8 cellular contexts compared by ENCODE assay signal in the genomic region with DNA sequence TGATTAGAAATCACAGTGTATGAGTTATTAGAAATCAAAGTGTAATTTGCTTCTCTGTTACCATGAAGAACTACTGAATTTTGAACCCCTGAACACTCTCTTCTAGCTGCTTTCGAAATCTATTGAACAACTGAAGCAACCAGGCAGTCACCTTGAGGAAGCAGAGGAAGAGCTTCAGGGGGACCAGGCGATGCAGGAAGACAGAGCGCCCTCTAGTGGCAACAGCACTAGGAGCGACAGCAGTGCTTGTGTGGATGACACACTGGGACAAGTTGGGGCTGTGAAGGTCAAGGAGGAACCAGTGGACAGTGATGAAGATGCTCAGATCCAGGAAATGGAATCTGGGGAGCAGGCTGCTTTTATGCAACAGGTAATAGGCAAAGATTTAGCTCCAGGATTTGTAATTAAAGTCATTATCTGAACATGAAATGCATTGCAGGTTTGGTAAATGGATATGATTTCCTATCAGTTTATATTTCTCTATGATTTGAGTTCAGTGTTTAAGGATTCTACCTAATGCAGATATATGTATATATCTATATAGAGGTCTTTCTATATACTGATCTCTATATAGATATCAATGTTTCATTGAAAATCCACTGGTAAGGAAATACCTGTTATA.
A peak's percentile ranks its signal among the peaks of the same experiment; 100 is the strongest.
DNase-seq lines count a peak whose midpoint lies in the region; ATAC-seq and TF ChIP-seq lines count a peak whose summit lies in the region.

No MANE protein-coding gene starts in this region.

- no peaks in the 10 kb centered on the region for H3K9me3 ChIP-seq in heart right ventricle

- intact Hi-C loops in heart right ventricle (cut with DNase I): loop anchor here in 9 of 10 donors (1.0 to 10.0 kb wide), 10 partner anchors 71 to 314 kb away; partner anchors contain the start of gene HDAC9 (in 1 of the 9)

- DNase-seq in GM13976 (ENCODE audit: low spot score) (peak; percentile 20), MV-4-11 (lab: John Stamatoyannopoulos, UW) (peak; percentile 74), SKM-1 treated with dmso at 0.1 percent for 144 hours (lab: John Stamatoyannopoulos, UW; ENCODE audit: unreplicated experiment) (peak; percentile 80), heart right ventricle (peak; percentile 72 to 84), putamen (ENCODE audit: low spot score) (peak; percentile 67), DMS79 (lab: John Stamatoyannopoulos, UW) (no peak)
- DNase-seq in activated naive CD8-positive, alpha-beta T cell treated with anti-CD3 and anti-CD28 coated beads, Interleukin-2, amount 10 ng/mL, durations not matched to agents 7 days and 5 days: peak; percentile 57

- H3K27me3 ChIP-seq in heart right ventricle: no peaks in the 10 kb centered on the region

- 21 to 24% methylated on average over 4 of the region's 4 CpGs for WGBS in heart right ventricle, 2 donors

- no peaks in the 10 kb centered on the region for H3K27me3 Mint-ChIP-seq in activated naive CD8-positive, alpha-beta T cell treated with anti-CD3 and anti-CD28 coated beads, Interleukin-2, amount 10 ng/mL, durations not matched to agents 7 days and 5 days

- H3K4me1 ChIP-seq in heart right ventricle: peaks cover 0 to 29% (median 13%) of the 10 kb centered on the region in 9 donors

- in situ Hi-C loops in GM13976 (cut with MboI; ENCODE audit: low sequenced_read_pairs, unreplicated experiment): no loop called here

- no peaks in the 10 kb centered on the region for H3K9me3 Mint-ChIP-seq in activated naive CD8-positive, alpha-beta T cell treated with anti-CD3 and anti-CD28 coated beads, Interleukin-2, amount 10 ng/mL, durations not matched to agents 7 days and 5 days

- H3K4me3 ChIP-seq in heart right ventricle: no peak overlapping the region

- H3K27ac Mint-ChIP-seq in activated naive CD8-positive, alpha-beta T cell treated with anti-CD3 and anti-CD28 coated beads, Interleukin-2, amount 10 ng/mL, durations not matched to agents 7 days and 5 days: no peak overlapping the region

- no peak overlapping the region for H3K27ac ChIP-seq in heart right ventricle

- ATAC-seq in HG02588 (IDR thresholded peaks at IDR 0.05; ENCODE audit: unreplicated experiment) (peak; percentile 98), heart right ventricle (peak; percentile 86 to 97 (median 87))
- ATAC-seq in activated naive CD8-positive, alpha-beta T cell treated with anti-CD3 and anti-CD28 coated beads, Interleukin-2, amount 10 ng/mL, durations not matched to agents 7 days and 5 days (ENCODE audit: low read depth): peak; percentile 76

- peak; percentile 96 for TF ChIP-seq CTCF in GM13976 (IDR thresholded peaks at IDR 0.05; ENCODE audit: borderline replicate concordance, control extremely low read depth, extremely low read depth, insufficient read depth, missing control alignments)
- peak; percentile 78 to 97 (median 92) for TF ChIP-seq CTCF in heart right ventricle (IDR thresholded peaks at IDR 0.05)

- POLR2A ChIA-PET in activated naive CD8-positive, alpha-beta T cell treated with anti-CD3 and anti-CD28 coated beads, Interleukin-2, amount 10 ng/mL, durations not matched to agents 7 days and 5 days (lab: Charles Lee): no interaction called here

- peaks cover 0 to 6% (median 0%) of the 10 kb centered on the region in 9 donors for H3K36me3 ChIP-seq in heart right ventricle

- peaks cover 3% of the 10 kb centered on the region for H3K4me1 Mint-ChIP-seq in activated naive CD8-positive, alpha-beta T cell treated with anti-CD3 and anti-CD28 coated beads, Interleukin-2, amount 10 ng/mL, durations not matched to agents 7 days and 5 days

- H3K4me3 Mint-ChIP-seq in activated naive CD8-positive, alpha-beta T cell treated with anti-CD3 and anti-CD28 coated beads, Interleukin-2, amount 10 ng/mL, durations not matched to agents 7 days and 5 days: no peak overlapping the region

- H3K36me3 Mint-ChIP-seq in activated naive CD8-positive, alpha-beta T cell treated with anti-CD3 and anti-CD28 coated beads, Interleukin-2, amount 10 ng/mL, durations not matched to agents 7 days and 5 days: no peaks in the 10 kb centered on the region
